In genomic region chr3:165181556-165181955, GRCh38 we compare ENCODE assay signal across 20 cellular contexts. TPM values are rescaled to one million over a fixed set of nuclear protein-coding genes. Genes with fewer than 3 reads are reported as not detected.
DNase-seq lines count a peak whose midpoint lies in the region; ATAC-seq and TF ChIP-seq lines count a peak whose summit lies in the region.
"Had no signal": no experiment of that assay in that cellular context is flagged by ENCODE, and none has a peak within 500 bp of the region (broad histone marks: within the 10 kb centered on the region; RNA-seq: fewer than 3 reads in every experiment).

No MANE protein-coding gene starts in this region.

- no peak overlapping the region for H2AFZ ChIP-seq in PC-3 (ENCODE audit: low read length)
- no peak overlapping the region for H2AFZ ChIP-seq in trophoblast cell (ENCODE audit: insufficient read depth, low read length, poor library complexity)
- no peak overlapping the region for H2AFZ ChIP-seq in GM23338

- H3K4me3 ChIP-seq in PC-3 (ENCODE audit: low read length), result no peak overlapping the region
- H3K4me3 ChIP-seq in trophoblast cell (ENCODE audit: low read depth, low read length), result no peak overlapping the region
- H3K4me3 ChIP-seq in GM23338, result no peak overlapping the region

- H3K14ac ChIP-seq in trophoblast cell (ENCODE audit: low read length), result no peak overlapping the region

- peaks cover 5% of the 10 kb centered on the region; the same call in 2 of the 3 replicates for H3K4me1 Mint-ChIP-seq in GM23338
- H3K4me1 Mint-ChIP-seq: H9 had no signal

- no peak overlapping the region for H4K12ac ChIP-seq in trophoblast cell (ENCODE audit: low read depth, low read length)

- no peaks in the 10 kb centered on the region for H3K9me2 ChIP-seq in PC-3 (replicated peaks; ENCODE audit: low read length)
- no peaks in the 10 kb centered on the region for H3K9me2 ChIP-seq in GM23338 (ENCODE audit: insufficient read depth)

- no peak overlapping the region for H2BK120ac ChIP-seq in trophoblast cell (ENCODE audit: insufficient read depth, low read length, poor library complexity)

- no peaks in the 10 kb centered on the region for H3K27me3 Mint-ChIP-seq in GM23338 (ENCODE audit: insufficient read depth, low read depth, poor library complexity)

- H4K20me1 ChIP-seq in PC-3 (ENCODE audit: low read length), result no peaks in the 10 kb centered on the region
- no peaks in the 10 kb centered on the region for H4K20me1 ChIP-seq in GM23338 (replicated peaks; ENCODE audit: insufficient read depth)

- intact Hi-C loops in PC-3 (cut with micrococcal nuclease), result loop anchor here (10.0 kb wide), 2 partner anchors 377 to 1267 kb away; no protein-coding TSS in a partner anchor

- H3K79me1 ChIP-seq in trophoblast cell (ENCODE audit: low read length), result no peaks in the 10 kb centered on the region

- TF ChIP-seq CTCF in PC-3 (conservative IDR thresholded peaks at IDR 0.05; ENCODE audit: low read depth, low read length) (no peak), foreskin keratinocyte (conservative IDR thresholded peaks at IDR 0.05) (no peak), GM23338 (conservative IDR thresholded peaks at IDR 0.05; ENCODE audit: low read depth in 2 of 2) (no peak)

- POLR2A ChIA-PET in PC-3 (lab: Charles Lee; ENCODE audit: unreplicated experiment), result no interaction called here

- no peak overlapping the region for H4K8ac ChIP-seq in trophoblast cell (ENCODE audit: low read depth, low read length)

- no peak overlapping the region for H3K4ac ChIP-seq in trophoblast cell (ENCODE audit: low read depth, low read length)

- H3K4me2 ChIP-seq in PC-3 (ENCODE audit: low read length), result no peak overlapping the region
- H3K4me2 ChIP-seq in trophoblast cell (ENCODE audit: low read length), result no peak overlapping the region
- H3K4me2 ChIP-seq in GM23338, result no peak overlapping the region

- no peak overlapping the region for H3K23ac ChIP-seq in trophoblast cell (ENCODE audit: low read length)

- no peaks in the 10 kb centered on the region for H3K9me3 Mint-ChIP-seq in GM23338
- H3K9me3 Mint-ChIP-seq: H9 had no signal

- H3K36me3 ChIP-seq in PC-3 (ENCODE audit: low read depth, low read length) (no peaks in the 10 kb centered on the region), trophoblast cell (ENCODE audit: control insufficient read depth in 1 of 2, insufficient read depth in 2 of 2, low read length in 2 of 2) (no peaks in the 10 kb centered on the region), GM23338 (ENCODE audit: insufficient read depth) (no peaks in the 10 kb centered on the region)

- peak; percentile 17 for DNase-seq in HT-29 (ENCODE audit: low spot score)
- DNase-seq in PC-3, result peak; percentile 26
- DNase-seq in foreskin keratinocyte, result peak in 1 of 2 donors; percentile 39
- DNase-seq in trophoblast cell, result peak; percentile 7 to 58
- no peak for DNase-seq in DMS153 (lab: John Stamatoyannopoulos, UW)
- no peak for DNase-seq in GM23338 (ENCODE audit: low spot score)
- DNase-seq: ACHN, DND-41, H9, Kasumi-1, NCI-H1105 treated with DMSO at 0.1 percent for 48 hours, NCI-H1694, NCI-H748 treated with DMSO at 0.1 percent for 48 hours, SIG-M5 had no signal

- H3K79me2 ChIP-seq in PC-3 (ENCODE audit: low read length), result no peaks in the 10 kb centered on the region
- no peaks in the 10 kb centered on the region for H3K79me2 ChIP-seq in trophoblast cell (ENCODE audit: control insufficient read depth, insufficient read depth, low read length, poor library complexity)
- H3K79me2 ChIP-seq in GM23338 (replicated peaks; ENCODE audit: insufficient read depth), result no peaks in the 10 kb centered on the region

- no peak overlapping the region for H4K91ac ChIP-seq in trophoblast cell (ENCODE audit: low read depth, low read length)

- no peaks in the 10 kb centered on the region for H3K27me3 ChIP-seq in PC-3 (ENCODE audit: low read length)
- no peaks in the 10 kb centered on the region for H3K27me3 ChIP-seq in foreskin keratinocyte
- no peaks in the 10 kb centered on the region for H3K27me3 ChIP-seq in trophoblast cell (ENCODE audit: insufficient read depth, low read length)
- H3K27me3 ChIP-seq in GM23338 (ENCODE audit: insufficient read depth), result no peaks in the 10 kb centered on the region

- H3K4me1 ChIP-seq in PC-3 (ENCODE audit: insufficient read depth, low read length) (no peaks in the 10 kb centered on the region), foreskin keratinocyte (no peaks in the 10 kb centered on the region), trophoblast cell (ENCODE audit: control insufficient read depth in 1 of 2, insufficient read depth in 2 of 2, low read length in 2 of 2) (no peaks in the 10 kb centered on the region), GM23338 (ENCODE audit: insufficient read depth) (no peaks in the 10 kb centered on the region)

- no peak overlapping the region for H3K27ac ChIP-seq in PC-3 (ENCODE audit: low read length)
- H3K27ac ChIP-seq in foreskin keratinocyte, result no peak overlapping the region
- no peak overlapping the region for H3K27ac ChIP-seq in trophoblast cell (ENCODE audit: low read depth, low read length)
- no peak overlapping the region for H3K27ac ChIP-seq in GM23338 (ENCODE audit: low read depth)
- H3K27ac ChIP-seq: C4-2B, HL-60, RWPE1 had no signal

- no peak for ATAC-seq in PC-3
- ATAC-seq in foreskin keratinocyte, result peak; percentile 29
- ATAC-seq in GM18861 (IDR thresholded peaks at IDR 0.05; ENCODE audit: unreplicated experiment), result no peak
- no peak for ATAC-seq in GM23338
- ATAC-seq: SK-N-SH treated with all-trans-retinoic acid at 6 μM for 48 hours had no signal

- CTCF ChIA-PET in PC-3 (lab: Charles Lee), result no interaction called here

- H3K4me3 Mint-ChIP-seq in GM23338, result no peak overlapping the region
- H3K4me3 Mint-ChIP-seq: H9 had no signal

- H3K9me3 ChIP-seq in PC-3 (ENCODE audit: low read length) (no peaks in the 10 kb centered on the region), trophoblast cell (ENCODE audit: insufficient read depth, low read depth, low read length) (no peaks in the 10 kb centered on the region)

- no peak overlapping the region for H2BK5ac ChIP-seq in trophoblast cell (ENCODE audit: low read depth, low read length, poor library complexity)

- H3K18ac ChIP-seq in trophoblast cell (ENCODE audit: low read length), result no peak overlapping the region

- H2BK12ac ChIP-seq in trophoblast cell (ENCODE audit: low read length), result no peak overlapping the region

- H3K36me3 Mint-ChIP-seq in GM23338 (ENCODE audit: low read depth), result no peaks in the 10 kb centered on the region

- WGBS in trophoblast cell (ENCODE audit: extremely low coverage, insufficient coverage, insufficient read length), result no CpG with 5 or more reads among the region's 1 CpG

- BruUV-seq in PC-3 (replicated peaks; lab: Mats Ljungman, UMichigan), result no TSS peak

- no peak overlapping the region for H2AK5ac ChIP-seq in trophoblast cell (ENCODE audit: low read length)

- H3K27ac Mint-ChIP-seq in GM23338, result no peak overlapping the region

- no peak overlapping the region for H3K9ac ChIP-seq in PC-3 (ENCODE audit: low read length)
- no peak overlapping the region for H3K9ac ChIP-seq in trophoblast cell (ENCODE audit: low read length)

- no peaks in the 10 kb centered on the region for H3F3A ChIP-seq in PC-3 (ENCODE audit: low read length, unreplicated experiment)
- no peaks in the 10 kb centered on the region for H3F3A ChIP-seq in GM23338 (replicated peaks; ENCODE audit: low read depth)

TF ChIP-seq in GM23338, 12 proteins besides CTCF, POLR2A, EP300 and RAD21 (continues in another document):
- no peak for TF ChIP-seq NANOG (IDR thresholded peaks at IDR 0.05; ENCODE audit: borderline replicate concordance)
- no peak for TF ChIP-seq ETS1 (IDR thresholded peaks at IDR 0.05)
- TF ChIP-seq POLR2AphosphoS5 (IDR thresholded peaks at IDR 0.05; ENCODE audit: low read depth), result no peak
- no peak for TF ChIP-seq EZH2phosphoT487 (IDR thresholded peaks at IDR 0.05; ENCODE audit: unreplicated experiment)
- no peak for TF ChIP-seq EZH2 (IDR thresholded peaks at IDR 0.05; ENCODE audit: low read depth, unreplicated experiment)
- TF ChIP-seq CREB1 (CRISPR knock-in tag; IDR thresholded peaks at IDR 0.05; ENCODE audit: low read depth), result no peak
- TF ChIP-seq STAT1 (IDR thresholded peaks at IDR 0.05; ENCODE audit: unreplicated experiment), result no peak
- TF ChIP-seq JUNB (IDR thresholded peaks at IDR 0.05; ENCODE audit: unreplicated experiment), result no peak
- no peak for TF ChIP-seq ZNF114 (CRISPR knock-in tag; IDR thresholded peaks at IDR 0.05)

RNA-seq across cellular contexts. Expression of gene SLITRK3, which starts 14.6 kb away (rescaled TPM):
- not detected in 2 replicates for total RNA-seq in HT-29 (2014; rRNA removed; shearing (Covaris generic))
- total RNA-seq in PC-3 (2014; rRNA removed), result not detected in 2 replicates
- total RNA-seq in foreskin keratinocyte, result not detected in 2 replicates
- not detected in 2 replicates for polyA plus RNA-seq in foreskin keratinocyte
- polyA plus RNA-seq in trophoblast cell (2013), result 0.01 TPM in 1 of 2 replicates, not detected in the other
- total RNA-seq in GM23338 (2014; rRNA removed; shearing (Covaris generic)), result 1.7 and 3.2 TPM in 2 replicates
- 0.90 and 1.2 TPM in 2 replicates for polyA plus RNA-seq in GM23338 (2016; fragmentation: Nextera tagmentation; extraction: Ambion mirVana)
- total RNA-seq: NCI-H460 had no signal

Comparison
In these comparisons a context has a peak if more than half of its experiments do, and no peak if none do; other contexts are left out.
1. DNase-seq: peak in HT-29 (single experiment), PC-3 (single experiment) and trophoblast cell (2 of 2); none in DMS153 (single experiment) and GM23338 (single experiment).